In genomic region chr22:50271011-50271394, GRCh38 we compare ENCODE assay signal across 8 cellular contexts. TPM values are rescaled to one million over a fixed set of nuclear protein-coding genes. Genes with fewer than 3 reads are reported as not detected.
DNase-seq lines count a peak whose midpoint lies in the region; ATAC-seq, FAIRE-seq and TF ChIP-seq lines count a peak whose summit lies in the region.

No MANE protein-coding gene starts in this region.

- TF ChIP-seq CTCF in HepG2 (CRISPR knock-in tag; IDR thresholded peaks at IDR 0.05) (no peak), upper lobe of left lung (IDR thresholded peaks at IDR 0.05) (no peak)

- CTCF ChIA-PET in HepG2 (lab: Yijun Ruan, JAX; ENCODE audit: low intra/inter-chr PET ratio, low total read pairs) = interaction anchor here (0.7 to 2.3 kb wide), 4 partner anchors 19 to 72 kb away, joined by 3 to 8 read pairs (median 3); partner anchors contain the start of genes DENND6B and PPP6R2

- TF ChIP-seq EP300 in HepG2 (IDR thresholded peaks at IDR 0.05; ENCODE audit: low read depth in 2 of 2, low read length in 2 of 2) = no peak
- no peak for TF ChIP-seq EP300 in HepG2 (CRISPR knock-in tag; IDR thresholded peaks at IDR 0.05; ENCODE audit: borderline replicate concordance)
- no peak for TF ChIP-seq EP300 in upper lobe of left lung (IDR thresholded peaks at IDR 0.05)

- peak overlapping the region; percentile 84 for H3K27ac ChIP-seq in angular gyrus (ENCODE audit: low read depth, low read length)
- H3K27ac ChIP-seq in HepG2 (ENCODE audit: extremely low read length, insufficient read depth, low read length) = no peak overlapping the region
- peak overlapping the region in 3 of 4 donors; percentile 54 to 83 (median 73) for H3K27ac ChIP-seq in upper lobe of left lung

- H3K27me3 Mint-ChIP-seq in activated naive CD4-positive, alpha-beta T cell treated with anti-CD3 and anti-CD28 coated beads, Interleukin-2, amount 50 U/mL, for 24 hours = no peaks in the 10 kb centered on the region

- no peak; the same call in 2 of the 3 replicates for ATAC-seq in HepG2
- no peak for ATAC-seq in upper lobe of left lung (ENCODE audit: low FRiP score in 2 of 2)

- TF ChIP-seq POLR2A in HepG2 (IDR thresholded peaks at IDR 0.05; ENCODE audit: insufficient read depth in 1 of 2, low read depth in 2 of 2, low read length in 2 of 2) (no peak), upper lobe of left lung (IDR thresholded peaks at IDR 0.05) (no peak)

- in situ Hi-C loops in HepG2 (cut with HindIII; ENCODE audit: extremely low pct_ligation_motif_present, low pct_unique_long_range_greater_than_20kb) = no loop called here

- H3K4me3 ChIP-seq in HepG2 (replicated peaks in 1 of 3; ENCODE audit: insufficient read depth in 1 of 3, low read depth in 2 of 3, low read length in 3 of 3) (peak overlapping the region in 2 of 3 experiments; percentile 43 to 62; a peak in 4 of 6 replicates), upper lobe of left lung (peak overlapping the region; percentile 0 to 65 (median 54))

- POLR2A ChIA-PET in HepG2 (lab: Yijun Ruan, JAX) = no interaction called here

- H3K4me2 ChIP-seq in HepG2 (ENCODE audit: low read depth, low read length) = peak overlapping the region; percentile 74

- peaks cover 39% of the 10 kb centered on the region for H3K4me1 ChIP-seq in HepG2 (ENCODE audit: insufficient read depth, low read length)
- peaks cover 50 to 69% (median 55%) of the 10 kb centered on the region in 4 donors for H3K4me1 ChIP-seq in upper lobe of left lung

- H3K27me3 ChIP-seq in HepG2 (ENCODE audit: control insufficient read depth in 1 of 2, insufficient read depth in 2 of 2, low read length in 2 of 2) = peaks cover 10 to 41% of the 10 kb centered on the region in 2 experiments
- H3K27me3 ChIP-seq in upper lobe of left lung = peaks cover 0 to 10% (median 2%) of the 10 kb centered on the region in 4 donors

- H2AFZ ChIP-seq in HepG2 (ENCODE audit: low read length) = no peak overlapping the region

- H3K27ac Mint-ChIP-seq in activated naive CD4-positive, alpha-beta T cell treated with anti-CD3 and anti-CD28 coated beads, Interleukin-2, amount 50 U/mL, for 24 hours = no peak overlapping the region

- H4K20me1 ChIP-seq in HepG2 (ENCODE audit: insufficient read depth, low read length) = peaks cover 10% of the 10 kb centered on the region; the same call in 1 of the 2 replicates

- 13% methylated on average over 14 of the region's 30 CpGs for WGBS in HepG2 (ENCODE audit: low lambda C conversion rate)
- 2 to 3% methylated on average over 13 to 14 of the region's 30 CpGs for WGBS in upper lobe of left lung, 2 donors

- H3K9ac ChIP-seq in HepG2 (ENCODE audit: insufficient read depth, low read depth, low read length) = no peak overlapping the region

- H3K9me3 Mint-ChIP-seq in activated naive CD4-positive, alpha-beta T cell treated with anti-CD3 and anti-CD28 coated beads, Interleukin-2, amount 50 U/mL, for 24 hours = no peaks in the 10 kb centered on the region

- H3K36me3 Mint-ChIP-seq in activated naive CD4-positive, alpha-beta T cell treated with anti-CD3 and anti-CD28 coated beads, Interleukin-2, amount 50 U/mL, for 24 hours = no peaks in the 10 kb centered on the region

- intact Hi-C loops in HepG2 (cut with micrococcal nuclease; ENCODE audit: unreplicated experiment) = loop anchor here (2.0 kb wide), 1 partner anchor 72 kb away; the partner anchor contains the start of gene PPP6R2

- no peak for DNase-seq in activated naive CD4-positive, alpha-beta T cell treated with anti-CD3 and anti-CD28 coated beads, Interleukin-2, amount 50 U/mL, for 16 hours
- DNase-seq in HepG2 (ENCODE audit: low spot score) (no peak), upper lobe of left lung (no peak), mucosa of gallbladder (ENCODE audit: low spot score) (no peak), retina (no peak), putamen (ENCODE audit: low spot score) (no peak)

- peaks cover 0 to 4% of the 10 kb centered on the region in 2 experiments; a peak in 3 of 5 replicates for H3K36me3 ChIP-seq in HepG2 (replicated peaks in 1 of 2; ENCODE audit: control insufficient read depth in 1 of 2, insufficient read depth in 2 of 2, low read length in 2 of 2)
- H3K36me3 ChIP-seq in upper lobe of left lung = peaks cover 3 to 15% (median 13%) of the 10 kb centered on the region in 4 donors

- no peak; the same call in 1 of the 2 replicates for TF ChIP-seq RAD21 in HepG2 (CRISPR knock-in tag; IDR thresholded peaks at IDR 0.05)

- peaks cover 9% of the 10 kb centered on the region for H3K4me1 Mint-ChIP-seq in activated naive CD4-positive, alpha-beta T cell treated with anti-CD3 and anti-CD28 coated beads, Interleukin-2, amount 50 U/mL, for 24 hours

- no peaks in the 10 kb centered on the region for H3K9me3 ChIP-seq in HepG2 (ENCODE audit: low read length)
- H3K9me3 ChIP-seq in upper lobe of left lung = no peaks in the 10 kb centered on the region

- no peaks in the 10 kb centered on the region for H3K79me2 ChIP-seq in HepG2 (ENCODE audit: insufficient read depth, low read length)

- no TSS peak for BruUV-seq in HepG2 (replicated peaks; lab: Mats Ljungman, UMichigan)

- FAIRE-seq in HepG2 (lab: Jason Lieb, UNC) = no peak

- peak overlapping the region; percentile 76 for H3K4me3 Mint-ChIP-seq in activated naive CD4-positive, alpha-beta T cell treated with anti-CD3 and anti-CD28 coated beads, Interleukin-2, amount 50 U/mL, for 24 hours

RNA-seq across cellular contexts. Expression of gene MAPK11, which starts 0.8 kb away (rescaled TPM):
- total RNA-seq in HepG2 (2016; rRNA removed; fragmentation: Illumina TruSeq; extraction: Trizol) (0.15 TPM in 1 of 2 replicates, not detected in the other), upper lobe of left lung (10 to 100 TPM in 1 of 6 donors, 1 to 10 TPM in 5; 3.1 to 27.3 (median 8.6) TPM), mucosa of gallbladder (16.7 TPM)
- not detected in 2 replicates for total RNA-seq in HepG2 (2016; cell fraction: cytosol; rRNA removed; fragmentation: Illumina TruSeq; extraction: Trizol; ENCODE audit: low read depth)
- 0.12 and 0.15 TPM in 2 replicates for total RNA-seq in HepG2 (2016; cell fraction: insoluble cytoplasmic fraction; rRNA removed; fragmentation: Illumina TruSeq; extraction: Trizol)
- total RNA-seq in HepG2 (2016; cell fraction: membrane; rRNA removed; fragmentation: Illumina TruSeq; extraction: Trizol) = 0.10 and 0.19 TPM in 2 replicates
- total RNA-seq in HepG2 (2016; cell fraction: nucleus; rRNA removed; fragmentation: Illumina TruSeq; extraction: Trizol) = 0.28 TPM in 1 of 2 replicates, not detected in the other
- polyA plus RNA-seq in HepG2 (2011; rRNA removed) = 0.17 and 0.46 TPM in 2 replicates
- polyA plus RNA-seq in HepG2 (2011; cell fraction: cytosol; rRNA removed) = 0.13 and 0.19 TPM in 2 replicates
- 1.9 TPM in 2 replicates for polyA plus RNA-seq in HepG2 (2011; cell fraction: nucleus; rRNA removed)
- polyA plus RNA-seq in HepG2 (2012) = 0.21 TPM in 1 of 2 replicates, not detected in the other
- 0.05 and 0.07 TPM in 2 replicates for polyA plus RNA-seq in HepG2 (2016; cell fraction: cytosol; fragmentation: Illumina TruSeq; extraction: Trizol; ENCODE audit: low read depth)
- polyA plus RNA-seq in HepG2 (2016; cell fraction: insoluble cytoplasmic fraction; fragmentation: Illumina TruSeq; extraction: Trizol; ENCODE audit: low read depth) = 0.19 and 0.24 TPM in 2 replicates
- 0.13 TPM in 1 of 2 replicates, not detected in the other for polyA plus RNA-seq in HepG2 (2016; cell fraction: membrane; fragmentation: Illumina TruSeq; extraction: Trizol; ENCODE audit: low read depth)
- polyA plus RNA-seq in HepG2 (2016; cell fraction: nucleus; fragmentation: Illumina TruSeq; extraction: Trizol; ENCODE audit: insufficient read depth, low read depth) = 0.25 and 0.37 TPM in 2 replicates
- 0.58 and 0.94 TPM in 2 replicates for polyA minus RNA-seq in HepG2 (2011; rRNA and poly(A)+ RNA removed; ENCODE audit: low replicate concordance)
- not detected in 2 replicates for polyA minus RNA-seq in HepG2 (2011; cell fraction: cytosol; rRNA and poly(A)+ RNA removed)
- 0.13 TPM in 1 of 2 replicates, not detected in the other for polyA minus RNA-seq in HepG2 (2011; cell fraction: nucleus; rRNA and poly(A)+ RNA removed)

RNA-seq across cellular contexts. Expression of gene MAPK12, which starts 9.5 kb away (rescaled TPM):
- 15.0 and 23.3 TPM in 2 replicates for total RNA-seq in HepG2 (2016; rRNA removed; fragmentation: Illumina TruSeq; extraction: Trizol)
- total RNA-seq in HepG2 (2016; cell fraction: cytosol; rRNA removed; fragmentation: Illumina TruSeq; extraction: Trizol; ENCODE audit: low read depth) = 25.0 and 26.8 TPM in 2 replicates
- 15.4 and 25.6 TPM in 2 replicates for total RNA-seq in HepG2 (2016; cell fraction: insoluble cytoplasmic fraction; rRNA removed; fragmentation: Illumina TruSeq; extraction: Trizol)
- 43.0 and 45.2 TPM in 2 replicates for total RNA-seq in HepG2 (2016; cell fraction: membrane; rRNA removed; fragmentation: Illumina TruSeq; extraction: Trizol)
- total RNA-seq in HepG2 (2016; cell fraction: nucleus; rRNA removed; fragmentation: Illumina TruSeq; extraction: Trizol) = 20.3 and 23.6 TPM in 2 replicates
- polyA plus RNA-seq in HepG2 (2011; rRNA removed) = 22.2 and 22.8 TPM in 2 replicates
- 12.9 and 20.7 TPM in 2 replicates for polyA plus RNA-seq in HepG2 (2011; cell fraction: cytosol; rRNA removed)
- 115 and 151 TPM in 2 replicates for polyA plus RNA-seq in HepG2 (2011; cell fraction: nucleus; rRNA removed)
- polyA plus RNA-seq in HepG2 (2012) = 6.9 and 10.9 TPM in 2 replicates
- polyA plus RNA-seq in HepG2 (2016; cell fraction: cytosol; fragmentation: Illumina TruSeq; extraction: Trizol; ENCODE audit: low read depth) = 27.8 and 28.1 TPM in 2 replicates
- polyA plus RNA-seq in HepG2 (2016; cell fraction: insoluble cytoplasmic fraction; fragmentation: Illumina TruSeq; extraction: Trizol; ENCODE audit: low read depth) = 14.6 and 16.4 TPM in 2 replicates
- 37.0 and 38.8 TPM in 2 replicates for polyA plus RNA-seq in HepG2 (2016; cell fraction: membrane; fragmentation: Illumina TruSeq; extraction: Trizol; ENCODE audit: low read depth)
- polyA plus RNA-seq in HepG2 (2016; cell fraction: nucleus; fragmentation: Illumina TruSeq; extraction: Trizol; ENCODE audit: insufficient read depth, low read depth) = 56.9 and 60.1 TPM in 2 replicates
- polyA minus RNA-seq in HepG2 (2011; rRNA and poly(A)+ RNA removed; ENCODE audit: low replicate concordance) = 16.5 and 18.7 TPM in 2 replicates
- 5.1 and 9.2 TPM in 2 replicates for polyA minus RNA-seq in HepG2 (2011; cell fraction: cytosol; rRNA and poly(A)+ RNA removed)
- polyA minus RNA-seq in HepG2 (2011; cell fraction: nucleus; rRNA and poly(A)+ RNA removed) = 25.6 and 25.8 TPM in 2 replicates
- 10 to 100 TPM in 3 of 6 donors, 1 to 10 TPM in 3; 3.1 to 19.2 (median 10.1) TPM for total RNA-seq in upper lobe of left lung
- 23.2 TPM for total RNA-seq in mucosa of gallbladder

RNA-seq across cellular contexts. Expression of gene HDAC10, which starts 19.9 kb away (rescaled TPM):
- total RNA-seq in HepG2 (2016; rRNA removed; fragmentation: Illumina TruSeq; extraction: Trizol) = 4.0 and 13.9 TPM in 2 replicates
- total RNA-seq in HepG2 (2016; cell fraction: cytosol; rRNA removed; fragmentation: Illumina TruSeq; extraction: Trizol; ENCODE audit: low read depth) = 7.1 and 8.7 TPM in 2 replicates
- total RNA-seq in HepG2 (2016; cell fraction: insoluble cytoplasmic fraction; rRNA removed; fragmentation: Illumina TruSeq; extraction: Trizol) = 4.1 and 13.9 TPM in 2 replicates
- 4.4 and 4.6 TPM in 2 replicates for total RNA-seq in HepG2 (2016; cell fraction: membrane; rRNA removed; fragmentation: Illumina TruSeq; extraction: Trizol)
- 23.1 and 23.7 TPM in 2 replicates for total RNA-seq in HepG2 (2016; cell fraction: nucleus; rRNA removed; fragmentation: Illumina TruSeq; extraction: Trizol)
- 14.9 and 19.7 TPM in 2 replicates for polyA plus RNA-seq in HepG2 (2011; rRNA removed)
- polyA plus RNA-seq in HepG2 (2011; cell fraction: cytosol; rRNA removed) = 1.8 and 3.9 TPM in 2 replicates
- polyA plus RNA-seq in HepG2 (2011; cell fraction: nucleus; rRNA removed) = 257 and 366 TPM in 2 replicates
- 15.0 and 23.8 TPM in 2 replicates for polyA plus RNA-seq in HepG2 (2012)
- polyA plus RNA-seq in HepG2 (2016; cell fraction: cytosol; fragmentation: Illumina TruSeq; extraction: Trizol; ENCODE audit: low read depth) = 0.86 TPM in 2 replicates
- polyA plus RNA-seq in HepG2 (2016; cell fraction: insoluble cytoplasmic fraction; fragmentation: Illumina TruSeq; extraction: Trizol; ENCODE audit: low read depth) = 3.2 and 5.7 TPM in 2 replicates
- 2.1 TPM in 2 replicates for polyA plus RNA-seq in HepG2 (2016; cell fraction: membrane; fragmentation: Illumina TruSeq; extraction: Trizol; ENCODE audit: low read depth)
- polyA plus RNA-seq in HepG2 (2016; cell fraction: nucleus; fragmentation: Illumina TruSeq; extraction: Trizol; ENCODE audit: insufficient read depth, low read depth) = 72.4 and 82.8 TPM in 2 replicates
- polyA minus RNA-seq in HepG2 (2011; rRNA and poly(A)+ RNA removed; ENCODE audit: low replicate concordance) = 7.7 and 20.9 TPM in 2 replicates
- 3.9 and 4.2 TPM in 2 replicates for polyA minus RNA-seq in HepG2 (2011; cell fraction: cytosol; rRNA and poly(A)+ RNA removed)
- polyA minus RNA-seq in HepG2 (2011; cell fraction: nucleus; rRNA and poly(A)+ RNA removed) = 34.9 and 37.9 TPM in 2 replicates
- 100 to 1,000 TPM in 1 of 6 donors, 10 to 100 TPM in 5; 33.0 to 202 (median 53.1) TPM for total RNA-seq in upper lobe of left lung
- total RNA-seq in mucosa of gallbladder = 100 TPM

RNA-seq across cellular contexts. Expression of gene TUBGCP6, which starts 26.2 kb away (rescaled TPM):
- total RNA-seq in HepG2 (2016; rRNA removed; fragmentation: Illumina TruSeq; extraction: Trizol) (5.8 and 15.7 TPM in 2 replicates), upper lobe of left lung (100 to 1,000 TPM in 2 of 6 donors, 10 to 100 TPM in 4; 43.2 to 216 (median 52.4) TPM), mucosa of gallbladder (64.4 TPM)
- total RNA-seq in HepG2 (2016; cell fraction: cytosol; rRNA removed; fragmentation: Illumina TruSeq; extraction: Trizol; ENCODE audit: low read depth) = 3.8 and 4.4 TPM in 2 replicates
- total RNA-seq in HepG2 (2016; cell fraction: insoluble cytoplasmic fraction; rRNA removed; fragmentation: Illumina TruSeq; extraction: Trizol) = 4.6 and 17.4 TPM in 2 replicates
- 4.6 and 5.1 TPM in 2 replicates for total RNA-seq in HepG2 (2016; cell fraction: membrane; rRNA removed; fragmentation: Illumina TruSeq; extraction: Trizol)
- 23.1 and 29.5 TPM in 2 replicates for total RNA-seq in HepG2 (2016; cell fraction: nucleus; rRNA removed; fragmentation: Illumina TruSeq; extraction: Trizol)
- 14.6 and 23.7 TPM in 2 replicates for polyA plus RNA-seq in HepG2 (2011; rRNA removed)
- 2.6 and 4.8 TPM in 2 replicates for polyA plus RNA-seq in HepG2 (2011; cell fraction: cytosol; rRNA removed)
- 276 and 340 TPM in 2 replicates for polyA plus RNA-seq in HepG2 (2011; cell fraction: nucleus; rRNA removed)
- 13.4 and 15.8 TPM in 2 replicates for polyA plus RNA-seq in HepG2 (2012)
- 0.95 and 1.2 TPM in 2 replicates for polyA plus RNA-seq in HepG2 (2016; cell fraction: cytosol; fragmentation: Illumina TruSeq; extraction: Trizol; ENCODE audit: low read depth)
- 3.6 and 4.4 TPM in 2 replicates for polyA plus RNA-seq in HepG2 (2016; cell fraction: insoluble cytoplasmic fraction; fragmentation: Illumina TruSeq; extraction: Trizol; ENCODE audit: low read depth)
- 0.86 and 2.1 TPM in 2 replicates for polyA plus RNA-seq in HepG2 (2016; cell fraction: membrane; fragmentation: Illumina TruSeq; extraction: Trizol; ENCODE audit: low read depth)
- 62.8 and 72.9 TPM in 2 replicates for polyA plus RNA-seq in HepG2 (2016; cell fraction: nucleus; fragmentation: Illumina TruSeq; extraction: Trizol; ENCODE audit: insufficient read depth, low read depth)
- 11.6 and 16.8 TPM in 2 replicates for polyA minus RNA-seq in HepG2 (2011; rRNA and poly(A)+ RNA removed; ENCODE audit: low replicate concordance)
- polyA minus RNA-seq in HepG2 (2011; cell fraction: cytosol; rRNA and poly(A)+ RNA removed) = 2.7 and 4.0 TPM in 2 replicates
- 32.9 and 40.9 TPM in 2 replicates for polyA minus RNA-seq in HepG2 (2011; cell fraction: nucleus; rRNA and poly(A)+ RNA removed)

RNA-seq across cellular contexts. Expression of gene PLXNB2, which starts 36.4 kb away (rescaled TPM):
- total RNA-seq in HepG2 (2016; rRNA removed; fragmentation: Illumina TruSeq; extraction: Trizol) = 19.3 and 32.6 TPM in 2 replicates
- total RNA-seq in HepG2 (2016; cell fraction: cytosol; rRNA removed; fragmentation: Illumina TruSeq; extraction: Trizol; ENCODE audit: low read depth) = 4.6 and 4.9 TPM in 2 replicates
- 16.8 and 32.7 TPM in 2 replicates for total RNA-seq in HepG2 (2016; cell fraction: insoluble cytoplasmic fraction; rRNA removed; fragmentation: Illumina TruSeq; extraction: Trizol)
- 13.7 and 15.6 TPM in 2 replicates for total RNA-seq in HepG2 (2016; cell fraction: membrane; rRNA removed; fragmentation: Illumina TruSeq; extraction: Trizol)
- total RNA-seq in HepG2 (2016; cell fraction: nucleus; rRNA removed; fragmentation: Illumina TruSeq; extraction: Trizol) = 43.2 and 57.8 TPM in 2 replicates
- 68.9 and 79.4 TPM in 2 replicates for polyA plus RNA-seq in HepG2 (2011; rRNA removed)
- polyA plus RNA-seq in HepG2 (2011; cell fraction: cytosol; rRNA removed) = 46.5 and 75.4 TPM in 2 replicates
- 265 and 413 TPM in 2 replicates for polyA plus RNA-seq in HepG2 (2011; cell fraction: nucleus; rRNA removed)
- polyA plus RNA-seq in HepG2 (2012) = 53.9 and 72.9 TPM in 2 replicates
- polyA plus RNA-seq in HepG2 (2016; cell fraction: cytosol; fragmentation: Illumina TruSeq; extraction: Trizol; ENCODE audit: low read depth) = 5.5 and 6.2 TPM in 2 replicates
- polyA plus RNA-seq in HepG2 (2016; cell fraction: insoluble cytoplasmic fraction; fragmentation: Illumina TruSeq; extraction: Trizol; ENCODE audit: low read depth) = 16.2 and 23.0 TPM in 2 replicates
- polyA plus RNA-seq in HepG2 (2016; cell fraction: membrane; fragmentation: Illumina TruSeq; extraction: Trizol; ENCODE audit: low read depth) = 10.1 and 11.9 TPM in 2 replicates
- 148 and 155 TPM in 2 replicates for polyA plus RNA-seq in HepG2 (2016; cell fraction: nucleus; fragmentation: Illumina TruSeq; extraction: Trizol; ENCODE audit: insufficient read depth, low read depth)
- polyA minus RNA-seq in HepG2 (2011; rRNA and poly(A)+ RNA removed; ENCODE audit: low replicate concordance) = 61.5 and 149 TPM in 2 replicates
- polyA minus RNA-seq in HepG2 (2011; cell fraction: cytosol; rRNA and poly(A)+ RNA removed) = 76.6 and 89.8 TPM in 2 replicates
- polyA minus RNA-seq in HepG2 (2011; cell fraction: nucleus; rRNA and poly(A)+ RNA removed) = 57.9 and 61.3 TPM in 2 replicates
- 100 to 1,000 TPM; 218 to 407 (median 313) TPM for total RNA-seq in upper lobe of left lung
- 1,246 TPM for total RNA-seq in mucosa of gallbladder
